In the genomic region with DNA sequence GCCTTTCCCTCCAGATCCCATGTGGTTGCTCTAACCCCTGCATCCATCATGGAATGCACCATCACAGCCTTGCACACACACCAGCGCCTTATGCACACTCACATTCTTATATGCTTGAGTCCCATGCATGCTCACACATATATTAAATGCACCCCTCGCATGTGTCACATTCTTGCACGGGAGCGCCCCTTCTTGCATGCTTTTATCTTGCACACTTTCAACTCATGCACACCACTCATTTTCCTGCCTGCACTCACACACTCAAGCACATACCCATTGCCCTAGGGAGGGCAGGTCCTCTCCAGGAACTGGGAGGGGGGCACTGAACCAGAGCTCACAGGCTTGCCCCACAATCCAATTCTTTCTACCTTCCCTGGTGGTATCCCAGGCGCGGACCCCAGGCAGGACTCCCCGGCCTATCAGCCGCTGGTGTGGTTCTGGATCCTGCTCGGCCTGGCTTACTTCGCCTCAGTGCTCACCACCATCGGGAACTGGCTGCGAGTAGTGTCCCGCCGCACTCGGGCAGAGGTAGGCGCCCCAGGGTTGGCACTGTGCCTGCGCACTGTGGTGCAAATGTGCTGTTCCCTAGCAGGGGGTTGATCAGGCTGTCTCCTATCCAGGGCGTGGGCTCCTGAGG, we compare ENCODE assay signal across 1 cellular context.
TF ChIP-seq lines count a peak whose summit lies in the region.

No MANE protein-coding gene starts in this region.

TF ChIP-seq in GM12878, 131 proteins besides CTCF, POLR2A, EP300 and RAD21:
- TF ChIP-seq EZH2 (IDR thresholded peaks at IDR 0.05; ENCODE audit: borderline replicate concordance, control insufficient read depth, low read depth, low read length) (peak; percentile 85; the same call in 1 of the 2 replicates), SUZ12 (IDR thresholded peaks at IDR 0.05; ENCODE audit: unreplicated experiment) (no peak)
- TF ChIP-seq, protein P1, sequence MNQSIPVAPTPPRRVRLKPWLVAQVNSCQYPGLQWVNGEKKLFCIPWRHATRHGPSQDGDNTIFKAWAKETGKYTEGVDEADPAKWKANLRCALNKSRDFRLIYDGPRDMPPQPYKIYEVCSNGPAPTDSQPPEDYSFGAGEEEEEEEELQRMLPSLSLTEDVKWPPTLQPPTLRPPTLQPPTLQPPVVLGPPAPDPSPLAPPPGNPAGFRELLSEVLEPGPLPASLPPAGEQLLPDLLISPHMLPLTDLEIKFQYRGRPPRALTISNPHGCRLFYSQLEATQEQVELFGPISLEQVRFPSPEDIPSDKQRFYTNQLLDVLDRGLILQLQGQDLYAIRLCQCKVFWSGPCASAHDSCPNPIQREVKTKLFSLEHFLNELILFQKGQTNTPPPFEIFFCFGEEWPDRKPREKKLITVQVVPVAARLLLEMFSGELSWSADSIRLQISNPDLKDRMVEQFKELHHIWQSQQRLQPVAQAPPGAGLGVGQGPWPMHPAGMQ (IDR thresholded peaks at IDR 0.05; ENCODE audit: borderline replicate concordance): no peak
